Comparison of ENCODE assay signal across 28 cellular contexts in the genomic region with DNA sequence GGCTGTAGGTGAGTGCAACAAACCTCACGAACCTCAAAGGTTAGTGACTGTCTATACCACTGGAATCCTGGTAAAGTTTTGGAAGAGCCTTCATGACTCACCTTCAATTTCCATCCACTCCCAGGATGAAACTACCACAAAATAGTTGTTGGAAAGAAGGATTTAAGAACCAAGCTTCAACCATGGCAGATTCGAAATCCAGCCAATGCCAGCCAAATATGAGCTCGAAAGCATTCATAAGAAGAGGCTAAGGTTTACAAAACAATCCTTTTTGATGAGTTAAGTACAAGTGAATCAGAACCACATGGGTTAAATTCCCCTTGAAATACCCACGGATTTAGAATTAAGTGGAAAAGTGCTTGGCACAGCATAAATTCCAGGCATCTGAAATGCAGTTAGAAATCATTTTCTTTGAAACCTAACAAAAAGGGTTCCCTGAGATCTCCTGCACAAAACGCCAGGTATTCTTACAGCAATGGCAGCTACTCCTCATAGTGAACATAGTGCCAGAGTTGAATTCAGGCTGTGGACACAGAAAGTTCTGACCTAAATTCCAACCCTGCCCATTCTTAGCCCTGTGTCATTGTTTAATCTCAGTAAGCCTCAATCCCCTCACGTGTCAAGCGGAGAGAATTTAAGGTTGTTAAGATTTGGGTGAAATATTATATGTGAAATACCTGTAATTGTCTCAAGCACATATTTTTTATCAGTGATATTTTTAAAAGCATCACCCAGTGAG.
DNase-seq lines count a peak whose midpoint lies in the region; ATAC-seq and TF ChIP-seq lines count a peak whose summit lies in the region.
"Had no signal": no experiment of that assay in that cellular context is flagged by ENCODE, and none has a peak within 500 bp of the region (broad histone marks: within the 10 kb centered on the region; RNA-seq: fewer than 3 reads in every experiment).

No MANE protein-coding gene starts in this region.

- H3K4me2 ChIP-seq in osteoblast (ENCODE audit: insufficient read depth, low read length): no peak overlapping the region

- no peaks in the 10 kb centered on the region for H3K36me3 ChIP-seq in esophagus muscularis mucosa
- peaks cover 26% of the 10 kb centered on the region for H3K36me3 ChIP-seq in osteoblast (ENCODE audit: insufficient read depth, low read length)
- H3K36me3 ChIP-seq: breast epithelium, upper lobe of left lung had no signal

- no peak for ATAC-seq in stimulated activated memory B cell treated with anti-CD40 and anti-IgM and Interleukin-4, amounts not matched to agents 10 μg/mL and 1 μg/mL and 100 μg/mL, for 72 hours
- ATAC-seq in HG02610 (IDR thresholded peaks at IDR 0.05; ENCODE audit: unreplicated experiment): no peak
- no peak for ATAC-seq in HG03565 (IDR thresholded peaks at IDR 0.05; ENCODE audit: unreplicated experiment)
- ATAC-seq: activated CD8-positive, alpha-beta memory T cell treated with anti-CD3 and anti-CD28 coated beads, Interleukin-2, amount 10 ng/mL, durations not matched to agents 7 days and 5 days; naive thymus-derived CD4-positive, alpha-beta T cell had no signal

- TF ChIP-seq POLR2A in esophagus muscularis mucosa (IDR thresholded peaks at IDR 0.05; ENCODE audit: low read depth): no peak

- peaks cover 31% of the 10 kb centered on the region for H4K20me1 ChIP-seq in osteoblast (ENCODE audit: insufficient read depth, low read length)

- H3K27me3 Mint-ChIP-seq in stimulated activated memory B cell treated with anti-CD40 and anti-IgM and Interleukin-4, amounts not matched to agents 10 μg/mL and 1 μg/mL and 100 μg/mL, for 72 hours: no peaks in the 10 kb centered on the region
- no peaks in the 10 kb centered on the region for H3K27me3 Mint-ChIP-seq in mesothelial cell of epicardium (ENCODE audit: low read depth)

- H3K9me3 ChIP-seq in esophagus muscularis mucosa (no peaks in the 10 kb centered on the region), osteoblast (ENCODE audit: low read depth, low read length) (no peaks in the 10 kb centered on the region)
- H3K9me3 ChIP-seq: breast epithelium, psoas muscle, upper lobe of left lung had no signal

- no peak overlapping the region for H3K27ac Mint-ChIP-seq in stimulated activated memory B cell treated with anti-CD40 and anti-IgM and Interleukin-4, amounts not matched to agents 10 μg/mL and 1 μg/mL and 100 μg/mL, for 72 hours
- no peak overlapping the region for H3K27ac Mint-ChIP-seq in mesothelial cell of epicardium
- H3K27ac Mint-ChIP-seq: activated CD8-positive, alpha-beta memory T cell treated with anti-CD3 and anti-CD28 coated beads, Interleukin-2, amount 10 ng/mL, durations not matched to agents 7 days and 5 days; H9; naive thymus-derived CD4-positive, alpha-beta T cell had no signal

- TF ChIP-seq CTCF in esophagus muscularis mucosa (IDR thresholded peaks at IDR 0.05): no peak
- TF ChIP-seq CTCF in osteoblast (IDR thresholded peaks at IDR 0.05; ENCODE audit: extremely low read depth, low read depth, low read length): no peak
- no peak for TF ChIP-seq CTCF in mesothelial cell of epicardium (IDR thresholded peaks at IDR 0.05; ENCODE audit: unreplicated experiment)

- H3K27ac ChIP-seq in esophagus muscularis mucosa (replicated peaks in 1 of 4) (peak overlapping the region; percentile 77 to 81 (median 80)), osteoblast (ENCODE audit: low read depth, low read length) (peak overlapping the region; percentile 55)
- H3K27ac ChIP-seq: breast epithelium, psoas muscle, upper lobe of left lung had no signal

- no peak overlapping the region for H3K4me3 Mint-ChIP-seq in stimulated activated memory B cell treated with anti-CD40 and anti-IgM and Interleukin-4, amounts not matched to agents 10 μg/mL and 1 μg/mL and 100 μg/mL, for 72 hours
- H3K4me3 Mint-ChIP-seq in mesothelial cell of epicardium: no peak overlapping the region
- H3K4me3 Mint-ChIP-seq: activated CD8-positive, alpha-beta memory T cell treated with anti-CD3 and anti-CD28 coated beads, Interleukin-2, amount 10 ng/mL, durations not matched to agents 7 days and 5 days; H9; naive thymus-derived CD4-positive, alpha-beta T cell had no signal

- WGBS in esophagus muscularis mucosa: 77% methylated on average over 7 of the region's 7 CpGs

- H3K9me3 Mint-ChIP-seq in stimulated activated memory B cell treated with anti-CD40 and anti-IgM and Interleukin-4, amounts not matched to agents 10 μg/mL and 1 μg/mL and 100 μg/mL, for 72 hours: no peaks in the 10 kb centered on the region
- H3K9me3 Mint-ChIP-seq in mesothelial cell of epicardium: peaks cover 3% of the 10 kb centered on the region
- H3K9me3 Mint-ChIP-seq: H9 had no signal

- H2AFZ ChIP-seq in osteoblast (ENCODE audit: low read length): no peak overlapping the region

- DNase-seq in ELR (ENCODE audit: low read depth): peak; percentile 45
- peak; percentile 39 for DNase-seq in RPMI7951 (ENCODE audit: low read depth)
- DNase-seq in esophagus muscularis mucosa (ENCODE audit: extremely low spot score): no peak
- no peak for DNase-seq in osteoblast (ENCODE audit: insufficient read length, low spot score, missing footprints)
- DNase-seq in mesothelial cell of epicardium (ENCODE audit: low spot score in 2 of 2, unreplicated experiment in 2 of 2): no peak
- DNase-seq: activated CD4-positive, CD25-positive, alpha-beta regulatory T cell; activated CD8-positive, alpha-beta memory T cell treated with anti-CD3 and anti-CD28 coated beads, Interleukin-2, amount 10 ng/mL, durations not matched to agents 7 days and 5 days; activated T-cell treated with anti-CD3 and anti-CD28 coated beads, Interleukin-2, amount 50 U/mL, for 48 hours; C1 segment of cervical spinal cord; GF-D8; H9; islet precursor cell; KBM-7; midbrain; MM.1S; naive thymus-derived CD4-positive, alpha-beta T cell; NCI-H1105 treated with DMSO at 0.1 percent for 48 hours; NCI-H187 treated with DMSO at 0.1 percent for 48 hours; NCI-H2171 treated with DMSO at 0.1 percent for 48 hours; NCI-H510A treated with DMSO at 0.1 percent for 48 hours; RPMI8226; stimulated activated naive CD4-positive, alpha-beta T cell; upper lobe of left lung had no signal

- no peak for TF ChIP-seq EP300 in esophagus muscularis mucosa (IDR thresholded peaks at IDR 0.05)

- H3K4me1 ChIP-seq in esophagus muscularis mucosa: peaks cover 26 to 86% (median 84%) of the 10 kb centered on the region in 4 donors
- H3K4me1 ChIP-seq in osteoblast (ENCODE audit: insufficient read depth, low read length): peaks cover 73% of the 10 kb centered on the region
- H3K4me1 ChIP-seq: breast epithelium, psoas muscle had no signal

- H3K79me2 ChIP-seq in osteoblast (ENCODE audit: insufficient read depth, low read length): peaks cover 98% of the 10 kb centered on the region

- H3K4me3 ChIP-seq in esophagus muscularis mucosa (no peak overlapping the region), osteoblast (ENCODE audit: insufficient read depth, low read length) (no peak overlapping the region)
- H3K4me3 ChIP-seq: breast epithelium, psoas muscle, upper lobe of left lung had no signal

- H3K36me3 Mint-ChIP-seq in stimulated activated memory B cell treated with anti-CD40 and anti-IgM and Interleukin-4, amounts not matched to agents 10 μg/mL and 1 μg/mL and 100 μg/mL, for 72 hours: no peaks in the 10 kb centered on the region
- no peaks in the 10 kb centered on the region for H3K36me3 Mint-ChIP-seq in mesothelial cell of epicardium
- H3K36me3 Mint-ChIP-seq: activated CD8-positive, alpha-beta memory T cell treated with anti-CD3 and anti-CD28 coated beads, Interleukin-2, amount 10 ng/mL, durations not matched to agents 7 days and 5 days; naive thymus-derived CD4-positive, alpha-beta T cell had no signal

- H3K4me1 Mint-ChIP-seq in stimulated activated memory B cell treated with anti-CD40 and anti-IgM and Interleukin-4, amounts not matched to agents 10 μg/mL and 1 μg/mL and 100 μg/mL, for 72 hours: no peaks in the 10 kb centered on the region
- H3K4me1 Mint-ChIP-seq in mesothelial cell of epicardium: peaks cover 44% of the 10 kb centered on the region
- H3K4me1 Mint-ChIP-seq: activated CD8-positive, alpha-beta memory T cell treated with anti-CD3 and anti-CD28 coated beads, Interleukin-2, amount 10 ng/mL, durations not matched to agents 7 days and 5 days; naive thymus-derived CD4-positive, alpha-beta T cell had no signal

- intact Hi-C loops in esophagus muscularis mucosa (cut with DNase I): loop anchor here (5.0 kb wide), 1 partner anchor 61 kb away; no protein-coding TSS in a partner anchor

- no peaks in the 10 kb centered on the region for H3K27me3 ChIP-seq in esophagus muscularis mucosa
- H3K27me3 ChIP-seq in osteoblast (ENCODE audit: insufficient read depth, low read length): no peaks in the 10 kb centered on the region
- H3K27me3 ChIP-seq: breast epithelium, upper lobe of left lung had no signal

Comparison
In these comparisons a context has a peak if more than half of its experiments do, and no peak if none do; other contexts are left out.
1. DNase-seq: peak in ELR (single experiment) and RPMI7951 (single experiment); none in esophagus muscularis mucosa (single experiment), osteoblast (single experiment) and mesothelial cell of epicardium (0 of 2).